15 cellular contexts compared by ENCODE assay signal in the genomic region with DNA sequence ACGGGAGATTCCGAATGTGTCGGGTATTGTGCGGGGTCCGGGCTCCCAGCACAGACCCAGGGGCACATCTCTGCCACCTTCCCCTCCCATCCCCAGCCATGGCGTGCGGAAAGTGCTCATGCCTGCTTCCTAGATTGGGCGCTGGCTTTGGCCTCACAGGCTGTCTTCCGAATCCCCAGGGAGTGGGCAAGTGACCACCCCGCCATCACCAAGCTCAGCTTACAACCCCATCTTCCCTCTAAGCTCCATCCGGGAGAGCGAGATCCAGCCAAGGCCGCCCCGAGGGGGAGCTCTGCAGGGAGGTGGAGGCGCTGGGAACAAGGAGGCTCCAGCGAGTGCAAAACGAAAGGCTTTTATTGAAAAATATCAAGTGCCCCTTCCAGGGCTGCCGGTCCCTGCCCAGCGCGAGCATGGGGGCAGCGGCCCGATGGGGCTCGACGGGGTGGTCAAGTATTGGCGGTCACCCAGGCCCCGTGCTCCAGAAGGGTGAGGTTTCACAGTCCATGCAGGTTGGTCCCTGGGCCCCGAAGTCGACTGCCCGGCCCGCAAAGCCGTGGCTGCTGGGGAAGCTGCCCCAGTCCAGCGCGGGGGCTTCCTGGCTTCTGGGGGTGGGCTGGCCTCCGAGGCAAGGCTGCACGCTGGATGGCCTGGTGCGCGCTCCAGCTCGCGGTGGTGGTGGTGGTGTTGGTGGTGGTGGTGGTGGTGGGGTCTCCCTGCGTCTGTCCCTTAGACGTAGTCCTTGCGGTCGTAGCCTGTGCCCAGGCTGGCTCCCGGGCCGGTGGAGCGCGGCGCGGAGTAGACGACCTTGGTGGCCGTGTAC. TPM values are rescaled to one million over a fixed set of nuclear protein-coding genes. Genes with fewer than 3 reads are reported as not detected.
DNase-seq lines count a peak whose midpoint lies in the region; ATAC-seq, FAIRE-seq and TF ChIP-seq lines count a peak whose summit lies in the region.
"Had no signal": no experiment of that assay in that cellular context is flagged by ENCODE, and none has a peak within 500 bp of the region (broad histone marks: within the 10 kb centered on the region; RNA-seq: fewer than 3 reads in every experiment).

No MANE protein-coding gene starts in this region.

- no peaks in the 10 kb centered on the region for H3K36me3 ChIP-seq in liver (ENCODE audit: control insufficient read depth in 4 of 4, insufficient read depth in 3 of 4, low read depth in 1 of 4, low read length in 3 of 4)
- no peaks in the 10 kb centered on the region for H3K36me3 ChIP-seq in HepG2 (replicated peaks in 1 of 2; ENCODE audit: control insufficient read depth in 1 of 2, insufficient read depth in 2 of 2, low read length in 2 of 2)
- no peaks in the 10 kb centered on the region for H3K36me3 ChIP-seq in astrocyte (ENCODE audit: insufficient read depth, low read length)
- no peaks in the 10 kb centered on the region for H3K36me3 ChIP-seq in mucosa of descending colon (ENCODE audit: low read depth)
- no peaks in the 10 kb centered on the region for H3K36me3 ChIP-seq in CD4-positive, alpha-beta memory T cell (ENCODE audit: insufficient read depth, low read length)
- H3K36me3 ChIP-seq: esophagus muscularis mucosa had no signal

- no peaks in the 10 kb centered on the region for H3K9me3 ChIP-seq in liver (ENCODE audit: control insufficient read depth in 4 of 4, low read length in 3 of 4)
- H3K9me3 ChIP-seq in HepG2 (ENCODE audit: low read length) = no peaks in the 10 kb centered on the region
- no peaks in the 10 kb centered on the region for H3K9me3 ChIP-seq in astrocyte (ENCODE audit: insufficient read depth, low read depth, low read length)
- no peaks in the 10 kb centered on the region for H3K9me3 ChIP-seq in mucosa of descending colon
- no peaks in the 10 kb centered on the region for H3K9me3 ChIP-seq in CD4-positive, alpha-beta memory T cell (ENCODE audit: control insufficient read depth in 1 of 2, low read length in 2 of 2)
- H3K9me3 ChIP-seq: esophagus muscularis mucosa had no signal

- peaks cover 21% of the 10 kb centered on the region for H3K27me3 Mint-ChIP-seq in astrocyte (ENCODE audit: low read depth, unreplicated experiment)
- peaks cover 29 to 36% of the 10 kb centered on the region in 2 donors for H3K27me3 Mint-ChIP-seq in CD4-positive, alpha-beta memory T cell

- TF ChIP-seq RAD21 in liver (IDR thresholded peaks at IDR 0.05) (no peak), HepG2 (CRISPR knock-in tag; IDR thresholded peaks at IDR 0.05) (no peak)

- intact Hi-C loops in HepG2 (cut with micrococcal nuclease; ENCODE audit: unreplicated experiment) = no loop called here
- intact Hi-C loops in mucosa of descending colon (cut with DNase I, micrococcal nuclease) = no loop called here
- intact Hi-C loops in CD4-positive, alpha-beta memory T cell (cut with micrococcal nuclease) = no loop called here

- no peak overlapping the region for H2AFZ ChIP-seq in HepG2 (ENCODE audit: low read length)
- no peak overlapping the region for H2AFZ ChIP-seq in astrocyte (ENCODE audit: low read depth, low read length)

- no peak for DNase-seq in HepG2 (ENCODE audit: low spot score)
- DNase-seq in astrocyte (ENCODE audit: low read depth) = no peak
- peak in 2 of 3 donors; percentile 55 to 57 for DNase-seq in mucosa of descending colon
- DNase-seq in CD4-positive, alpha-beta memory T cell = no peak
- DNase-seq in C1 segment of cervical spinal cord (lab: John Stamatoyannopoulos, UW) = no peak
- DNase-seq: activated CD8-positive, alpha-beta memory T cell treated with anti-CD3 and anti-CD28 coated beads, Interleukin-2, amount 10 ng/mL, durations not matched to agents 7 days and 5 days; immature natural killer cell; NCI-H345 had no signal

- no peak for TF ChIP-seq POLR2A in HepG2 (IDR thresholded peaks at IDR 0.05; ENCODE audit: insufficient read depth in 1 of 2, low read depth in 2 of 2, low read length in 2 of 2)

- H3K27me3 ChIP-seq in liver (ENCODE audit: control insufficient read depth in 4 of 4, insufficient read depth in 4 of 4, low read length in 3 of 4) (no peaks in the 10 kb centered on the region), HepG2 (ENCODE audit: control insufficient read depth in 1 of 2, insufficient read depth in 2 of 2, low read length in 2 of 2) (peaks cover 0 to 2% of the 10 kb centered on the region in 2 experiments; a peak in 2 of 5 replicates), astrocyte (ENCODE audit: insufficient read depth, low read length) (peaks cover 19% of the 10 kb centered on the region)
- H3K27me3 ChIP-seq in CD4-positive, alpha-beta memory T cell (ENCODE audit: insufficient read depth, low read length) = no peaks in the 10 kb centered on the region

- no peak overlapping the region for H3K4me3 Mint-ChIP-seq in astrocyte (ENCODE audit: unreplicated experiment)
- no peak overlapping the region for H3K4me3 Mint-ChIP-seq in CD4-positive, alpha-beta memory T cell
- H3K4me3 Mint-ChIP-seq: activated CD8-positive, alpha-beta memory T cell treated with anti-CD3 and anti-CD28 coated beads, Interleukin-2, amount 10 ng/mL, durations not matched to agents 7 days and 5 days; immature natural killer cell had no signal

- H3K9ac ChIP-seq in liver (ENCODE audit: low read depth in 1 of 2, low read length in 2 of 2) (no peak overlapping the region), HepG2 (ENCODE audit: insufficient read depth, low read depth, low read length) (no peak overlapping the region), astrocyte (ENCODE audit: low read length) (no peak overlapping the region)

- peak overlapping the region; percentile 91 to 94 for H3K27ac ChIP-seq in liver (ENCODE audit: low read depth in 1 of 2, low read length in 2 of 2)
- H3K27ac ChIP-seq in HepG2 (ENCODE audit: extremely low read length, insufficient read depth, low read length) = no peak overlapping the region
- H3K27ac ChIP-seq in astrocyte (ENCODE audit: low read depth, low read length) = no peak overlapping the region
- no peak overlapping the region for H3K27ac ChIP-seq in CD4-positive, alpha-beta memory T cell (ENCODE audit: low read depth, low read length)
- H3K27ac ChIP-seq: esophagus muscularis mucosa had no signal

- H3K4me2 ChIP-seq in HepG2 (ENCODE audit: low read depth, low read length) (no peak overlapping the region), astrocyte (ENCODE audit: low read length) (peak overlapping the region; percentile 19)

- no peaks in the 10 kb centered on the region for H3K4me1 Mint-ChIP-seq in astrocyte (ENCODE audit: low read depth, unreplicated experiment)
- H3K4me1 Mint-ChIP-seq in CD4-positive, alpha-beta memory T cell = peaks cover 3 to 9% (median 4%) of the 10 kb centered on the region in 4 donors
- H3K4me1 Mint-ChIP-seq: activated naive CD4-positive, alpha-beta T cell treated with anti-CD3 and anti-CD28 coated beads, Interleukin-2, amount 50 U/mL, for 24 hours; immature natural killer cell had no signal

- no peak for ATAC-seq in HepG2
- ATAC-seq in mucosa of descending colon = no peak
- ATAC-seq in HG03196 (IDR thresholded peaks at IDR 0.05; ENCODE audit: unreplicated experiment) = no peak
- no peak for ATAC-seq in HG02588 (IDR thresholded peaks at IDR 0.05; ENCODE audit: unreplicated experiment)
- ATAC-seq: activated CD8-positive, alpha-beta memory T cell treated with anti-CD3 and anti-CD28 coated beads, Interleukin-2, amount 10 ng/mL, durations not matched to agents 7 days and 5 days had no signal

- WGBS in liver = 60% methylated on average over 51 of the region's 51 CpGs
- 78% methylated on average over 20 of the region's 51 CpGs for WGBS in HepG2 (ENCODE audit: low lambda C conversion rate)

- CTCF ChIA-PET in HepG2 (lab: Yijun Ruan, JAX; ENCODE audit: low intra/inter-chr PET ratio, low total read pairs) = no interaction called here
- CTCF ChIA-PET in CD4-positive, alpha-beta memory T cell (lab: Charles Lee; ENCODE audit: partially characterized antibody) = no interaction called here

- in situ Hi-C loops in HepG2 (cut with HindIII; ENCODE audit: extremely low pct_ligation_motif_present, low pct_unique_long_range_greater_than_20kb) = no loop called here

- peaks cover 5% of the 10 kb centered on the region for H3K36me3 Mint-ChIP-seq in astrocyte (ENCODE audit: low read depth, unreplicated experiment)
- no peaks in the 10 kb centered on the region for H3K36me3 Mint-ChIP-seq in CD4-positive, alpha-beta memory T cell
- H3K36me3 Mint-ChIP-seq: activated naive CD4-positive, alpha-beta T cell treated with anti-CD3 and anti-CD28 coated beads, Interleukin-2, amount 50 U/mL, for 24 hours; immature natural killer cell had no signal

- H3K27ac Mint-ChIP-seq in astrocyte (ENCODE audit: unreplicated experiment) = no peak overlapping the region
- H3K27ac Mint-ChIP-seq in CD4-positive, alpha-beta memory T cell = no peak overlapping the region
- H3K27ac Mint-ChIP-seq: activated CD8-positive, alpha-beta memory T cell treated with anti-CD3 and anti-CD28 coated beads, Interleukin-2, amount 10 ng/mL, durations not matched to agents 7 days and 5 days; activated naive CD4-positive, alpha-beta T cell treated with anti-CD3 and anti-CD28 coated beads, Interleukin-2, amount 50 U/mL, for 24 hours; immature natural killer cell had no signal

- no peak for TF ChIP-seq EP300 in HepG2 (IDR thresholded peaks at IDR 0.05; ENCODE audit: low read depth in 2 of 2, low read length in 2 of 2)
- no peak for TF ChIP-seq EP300 in HepG2 (CRISPR knock-in tag; IDR thresholded peaks at IDR 0.05; ENCODE audit: borderline replicate concordance)

- FAIRE-seq in HepG2 (lab: Jason Lieb, UNC) = no peak
- FAIRE-seq in astrocyte (lab: Jason Lieb, UNC) = no peak

- no peaks in the 10 kb centered on the region for H4K20me1 ChIP-seq in HepG2 (ENCODE audit: insufficient read depth, low read length)
- peaks cover 4% of the 10 kb centered on the region for H4K20me1 ChIP-seq in astrocyte (ENCODE audit: insufficient read depth, low read length)

- H3K79me2 ChIP-seq in HepG2 (ENCODE audit: insufficient read depth, low read length) (no peaks in the 10 kb centered on the region), astrocyte (ENCODE audit: insufficient read depth, low read length) (no peaks in the 10 kb centered on the region)

- H3K9me3 Mint-ChIP-seq in astrocyte (ENCODE audit: unreplicated experiment) = peaks cover 3% of the 10 kb centered on the region
- H3K9me3 Mint-ChIP-seq in CD4-positive, alpha-beta memory T cell = peaks cover 0 to 5% (median 0%) of the 10 kb centered on the region in 8 donors
- H3K9me3 Mint-ChIP-seq: activated naive CD4-positive, alpha-beta T cell treated with anti-CD3 and anti-CD28 coated beads, Interleukin-2, amount 50 U/mL, for 24 hours; immature natural killer cell had no signal

- H3K4me1 ChIP-seq in liver (ENCODE audit: control insufficient read depth in 4 of 4, insufficient read depth in 4 of 4, low read length in 3 of 4) (peaks cover 16 to 45% (median 35%) of the 10 kb centered on the region in 4 donors), HepG2 (ENCODE audit: insufficient read depth, low read length) (peaks cover 27% of the 10 kb centered on the region), astrocyte (ENCODE audit: insufficient read depth, low read length) (no peaks in the 10 kb centered on the region), mucosa of descending colon (ENCODE audit: low read depth) (peaks cover 7% of the 10 kb centered on the region)
- H3K4me1 ChIP-seq in CD4-positive, alpha-beta memory T cell (ENCODE audit: insufficient read depth, low read length) = peaks cover 9% of the 10 kb centered on the region

- TF ChIP-seq CTCF in liver (IDR thresholded peaks at IDR 0.05; ENCODE audit: low read depth, low read length, missing input control) (no peak), HepG2 (CRISPR knock-in tag; IDR thresholded peaks at IDR 0.05) (no peak), astrocyte (IDR thresholded peaks at IDR 0.05; ENCODE audit: insufficient read depth, low read depth, low read length) (no peak), mucosa of descending colon (IDR thresholded peaks at IDR 0.05) (no peak)

- BruUV-seq in HepG2 (replicated peaks; lab: Mats Ljungman, UMichigan) = no TSS peak

- H3K4me3 ChIP-seq in liver (ENCODE audit: low read depth in 1 of 3, low read length in 3 of 3) (peak overlapping the region in 2 of 3 donors; percentile 68 to 81), HepG2 (replicated peaks in 1 of 3; ENCODE audit: insufficient read depth in 1 of 3, low read depth in 2 of 3, low read length in 3 of 3) (no peak overlapping the region; a peak in 1 of 6 replicates), astrocyte (ENCODE audit: insufficient read depth, low read depth, low read length) (no peak overlapping the region), mucosa of descending colon (peak overlapping the region; percentile 70)
- no peak overlapping the region for H3K4me3 ChIP-seq in CD4-positive, alpha-beta memory T cell (ENCODE audit: low read length in 2 of 2)

- POLR2A ChIA-PET in HepG2 (lab: Yijun Ruan, JAX) = no interaction called here
- POLR2A ChIA-PET in CD4-positive, alpha-beta memory T cell (lab: Charles Lee; ENCODE audit: partially characterized antibody) = no interaction called here

RNA-seq across cellular contexts. Expression of gene CLDN3, which starts 1.2 kb away (rescaled TPM):
- total RNA-seq in liver (10 to 100 TPM in 1 of 2 donors, 1 to 10 TPM in 1; 3.6 to 21.1 TPM), HepG2 (2016; rRNA removed; fragmentation: Illumina TruSeq; extraction: Trizol) (0.31 TPM in 1 of 2 replicates, not detected in the other), astrocyte (0.68 TPM in 1 of 2 replicates, not detected in the other), mucosa of descending colon (100 to 1,000 TPM; 229 to 621 (median 534) TPM)
- polyA plus RNA-seq in liver (10 to 100 TPM; 24.7 to 43.0 TPM), HepG2 (2011; rRNA removed) (0.51 and 0.59 TPM in 2 replicates)
- total RNA-seq in HepG2 (2016; cell fraction: cytosol; rRNA removed; fragmentation: Illumina TruSeq; extraction: Trizol; ENCODE audit: low read depth) = 0.40 TPM in 1 of 2 replicates, not detected in the other
- 0.32 TPM in 1 of 2 replicates, not detected in the other for total RNA-seq in HepG2 (2016; cell fraction: insoluble cytoplasmic fraction; rRNA removed; fragmentation: Illumina TruSeq; extraction: Trizol)
- total RNA-seq in HepG2 (2016; cell fraction: membrane; rRNA removed; fragmentation: Illumina TruSeq; extraction: Trizol) = 0.19 TPM in 1 of 2 replicates, not detected in the other
- 0.40 and 0.50 TPM in 2 replicates for total RNA-seq in HepG2 (2016; cell fraction: nucleus; rRNA removed; fragmentation: Illumina TruSeq; extraction: Trizol)
- 0.59 and 1.2 TPM in 2 replicates for polyA plus RNA-seq in HepG2 (2011; cell fraction: cytosol; rRNA removed)
- 0.71 and 1.2 TPM in 2 replicates for polyA plus RNA-seq in HepG2 (2011; cell fraction: nucleus; rRNA removed)
- 1.0 and 1.2 TPM in 2 replicates for polyA plus RNA-seq in HepG2 (2012)
- 0.24 and 0.34 TPM in 2 replicates for polyA plus RNA-seq in HepG2 (2016; cell fraction: cytosol; fragmentation: Illumina TruSeq; extraction: Trizol; ENCODE audit: low read depth)
- polyA plus RNA-seq in HepG2 (2016; cell fraction: insoluble cytoplasmic fraction; fragmentation: Illumina TruSeq; extraction: Trizol; ENCODE audit: low read depth) = 0.24 and 0.32 TPM in 2 replicates
- 0.38 and 0.39 TPM in 2 replicates for polyA plus RNA-seq in HepG2 (2016; cell fraction: membrane; fragmentation: Illumina TruSeq; extraction: Trizol; ENCODE audit: low read depth)
- polyA plus RNA-seq in HepG2 (2016; cell fraction: nucleus; fragmentation: Illumina TruSeq; extraction: Trizol; ENCODE audit: insufficient read depth, low read depth) = 0.49 and 1.4 TPM in 2 replicates
- 0.26 and 0.98 TPM in 2 replicates for polyA minus RNA-seq in HepG2 (2011; rRNA and poly(A)+ RNA removed; ENCODE audit: low replicate concordance)
- polyA minus RNA-seq in HepG2 (2011; cell fraction: cytosol; rRNA and poly(A)+ RNA removed) = 0.49 and 1.1 TPM in 2 replicates
- polyA minus RNA-seq in HepG2 (2011; cell fraction: nucleus; rRNA and poly(A)+ RNA removed) = not detected in 2 replicates
- total RNA-seq in CD4-positive, alpha-beta memory T cell = not detected
- polyA plus RNA-seq in CD4-positive, alpha-beta memory T cell = not detected
- total RNA-seq: activated CD8-positive, alpha-beta memory T cell treated with anti-CD3 and anti-CD28 coated beads, Interleukin-2, amount 10 ng/mL, durations not matched to agents 7 days and 5 days had no signal
- polyA plus RNA-seq: BJ, immature natural killer cell, neural cell had no signal

RNA-seq across cellular contexts. Expression of gene ABHD11, which starts 30.3 kb away (rescaled TPM):
- 1 to 10 TPM; 5.1 to 5.9 TPM for total RNA-seq in liver
- 1 to 10 TPM; 7.4 to 7.6 TPM for polyA plus RNA-seq in liver
- 6.4 and 7.0 TPM in 2 replicates for total RNA-seq in HepG2 (2016; rRNA removed; fragmentation: Illumina TruSeq; extraction: Trizol)
- 2.5 and 2.8 TPM in 2 replicates for total RNA-seq in HepG2 (2016; cell fraction: cytosol; rRNA removed; fragmentation: Illumina TruSeq; extraction: Trizol; ENCODE audit: low read depth)
- total RNA-seq in HepG2 (2016; cell fraction: insoluble cytoplasmic fraction; rRNA removed; fragmentation: Illumina TruSeq; extraction: Trizol) = 6.2 and 6.4 TPM in 2 replicates
- total RNA-seq in HepG2 (2016; cell fraction: membrane; rRNA removed; fragmentation: Illumina TruSeq; extraction: Trizol) = 3.3 and 3.6 TPM in 2 replicates
- total RNA-seq in HepG2 (2016; cell fraction: nucleus; rRNA removed; fragmentation: Illumina TruSeq; extraction: Trizol) = 4.1 and 4.7 TPM in 2 replicates
- polyA plus RNA-seq in HepG2 (2011; rRNA removed) = 7.1 and 8.1 TPM in 2 replicates
- polyA plus RNA-seq in HepG2 (2011; cell fraction: cytosol; rRNA removed) = 3.7 and 7.1 TPM in 2 replicates
- 10.5 and 11.1 TPM in 2 replicates for polyA plus RNA-seq in HepG2 (2011; cell fraction: nucleus; rRNA removed)
- 2.0 and 3.1 TPM in 2 replicates for polyA plus RNA-seq in HepG2 (2012)
- 1.7 and 1.9 TPM in 2 replicates for polyA plus RNA-seq in HepG2 (2016; cell fraction: cytosol; fragmentation: Illumina TruSeq; extraction: Trizol; ENCODE audit: low read depth)
- polyA plus RNA-seq in HepG2 (2016; cell fraction: insoluble cytoplasmic fraction; fragmentation: Illumina TruSeq; extraction: Trizol; ENCODE audit: low read depth) = 7.3 and 7.9 TPM in 2 replicates
- 1.8 and 2.3 TPM in 2 replicates for polyA plus RNA-seq in HepG2 (2016; cell fraction: membrane; fragmentation: Illumina TruSeq; extraction: Trizol; ENCODE audit: low read depth)
- 8.1 and 14.0 TPM in 2 replicates for polyA plus RNA-seq in HepG2 (2016; cell fraction: nucleus; fragmentation: Illumina TruSeq; extraction: Trizol; ENCODE audit: insufficient read depth, low read depth)
- polyA minus RNA-seq in HepG2 (2011; rRNA and poly(A)+ RNA removed; ENCODE audit: low replicate concordance) = 8.6 and 26.6 TPM in 2 replicates
- 0.89 and 2.6 TPM in 2 replicates for polyA minus RNA-seq in HepG2 (2011; cell fraction: cytosol; rRNA and poly(A)+ RNA removed)
- 6.2 and 11.3 TPM in 2 replicates for polyA minus RNA-seq in HepG2 (2011; cell fraction: nucleus; rRNA and poly(A)+ RNA removed)
- total RNA-seq in astrocyte = 9.3 and 10.8 TPM in 2 replicates
- total RNA-seq in mucosa of descending colon = 100 to 1,000 TPM in 1 of 3 donors, 10 to 100 TPM in 2; 55.3 to 115 (median 97.3) TPM
- total RNA-seq in CD4-positive, alpha-beta memory T cell = 10 to 100 TPM; 22.3 to 23.9 TPM
- polyA plus RNA-seq in CD4-positive, alpha-beta memory T cell = 10 to 100 TPM in 1 of 2 donors, 1 to 10 TPM in 1; 7.4 to 13.1 TPM

RNA-seq across cellular contexts. Expression of gene STX1A, which starts 49.4 kb away (rescaled TPM):
- 1 to 10 TPM in 1 of 2 donors, under 1 TPM in 1; 0.79 to 1.9 TPM for total RNA-seq in liver
- polyA plus RNA-seq in liver = 1 to 10 TPM in 1 of 2 donors, under 1 TPM in 1; 0.49 to 1.4 TPM
- 2.9 and 6.1 TPM in 2 replicates for total RNA-seq in HepG2 (2016; rRNA removed; fragmentation: Illumina TruSeq; extraction: Trizol)
- 1.3 and 1.8 TPM in 2 replicates for total RNA-seq in HepG2 (2016; cell fraction: cytosol; rRNA removed; fragmentation: Illumina TruSeq; extraction: Trizol; ENCODE audit: low read depth)
- 3.3 and 5.7 TPM in 2 replicates for total RNA-seq in HepG2 (2016; cell fraction: insoluble cytoplasmic fraction; rRNA removed; fragmentation: Illumina TruSeq; extraction: Trizol)
- 2.4 and 4.1 TPM in 2 replicates for total RNA-seq in HepG2 (2016; cell fraction: membrane; rRNA removed; fragmentation: Illumina TruSeq; extraction: Trizol)
- 6.6 and 10.3 TPM in 2 replicates for total RNA-seq in HepG2 (2016; cell fraction: nucleus; rRNA removed; fragmentation: Illumina TruSeq; extraction: Trizol)
- 12.2 and 14.8 TPM in 2 replicates for polyA plus RNA-seq in HepG2 (2011; rRNA removed)
- polyA plus RNA-seq in HepG2 (2011; cell fraction: cytosol; rRNA removed) = 5.3 and 6.0 TPM in 2 replicates
- 75.2 and 75.4 TPM in 2 replicates for polyA plus RNA-seq in HepG2 (2011; cell fraction: nucleus; rRNA removed)
- polyA plus RNA-seq in HepG2 (2012) = 8.5 and 18.8 TPM in 2 replicates
- 0.94 and 1.4 TPM in 2 replicates for polyA plus RNA-seq in HepG2 (2016; cell fraction: cytosol; fragmentation: Illumina TruSeq; extraction: Trizol; ENCODE audit: low read depth)
- 3.1 and 4.5 TPM in 2 replicates for polyA plus RNA-seq in HepG2 (2016; cell fraction: insoluble cytoplasmic fraction; fragmentation: Illumina TruSeq; extraction: Trizol; ENCODE audit: low read depth)
- 2.3 and 2.5 TPM in 2 replicates for polyA plus RNA-seq in HepG2 (2016; cell fraction: membrane; fragmentation: Illumina TruSeq; extraction: Trizol; ENCODE audit: low read depth)
- polyA plus RNA-seq in HepG2 (2016; cell fraction: nucleus; fragmentation: Illumina TruSeq; extraction: Trizol; ENCODE audit: insufficient read depth, low read depth) = 26.8 and 37.4 TPM in 2 replicates
- polyA minus RNA-seq in HepG2 (2011; rRNA and poly(A)+ RNA removed; ENCODE audit: low replicate concordance) = 5.2 and 10.7 TPM in 2 replicates
- polyA minus RNA-seq in HepG2 (2011; cell fraction: cytosol; rRNA and poly(A)+ RNA removed) = 1.7 and 3.1 TPM in 2 replicates
- 12.8 and 13.4 TPM in 2 replicates for polyA minus RNA-seq in HepG2 (2011; cell fraction: nucleus; rRNA and poly(A)+ RNA removed)
- total RNA-seq in astrocyte = 15.0 and 19.7 TPM in 2 replicates
- total RNA-seq in mucosa of descending colon = 10 to 100 TPM in 1 of 3 donors, 1 to 10 TPM in 2; 5.2 to 23.9 (median 6.1) TPM
- 1 to 10 TPM; 7.5 to 8.3 TPM for total RNA-seq in CD4-positive, alpha-beta memory T cell
- 1 to 10 TPM; 1.2 to 3.3 TPM for polyA plus RNA-seq in CD4-positive, alpha-beta memory T cell

Comparison
In these comparisons a context has a peak if more than half of its experiments do, and no peak if none do; other contexts are left out.
1. H3K27ac ChIP-seq: peak in liver (2 of 2); none in HepG2 (single experiment), astrocyte (single experiment) and CD4-positive, alpha-beta memory T cell (single experiment).
2. H3K4me3 ChIP-seq: peak in liver (2 of 3) and mucosa of descending colon (single experiment); none in HepG2 (0 of 3), astrocyte (single experiment) and CD4-positive, alpha-beta memory T cell (0 of 2).
3. DNase-seq: peak in mucosa of descending colon (2 of 3); none in HepG2 (single experiment), astrocyte (single experiment), CD4-positive, alpha-beta memory T cell (0 of 5) and C1 segment of cervical spinal cord (0 of 14).
4. RNA of gene CLDN3, which starts 1.2 kb away (total RNA-seq): 229 to 621 TPM in mucosa of descending colon; 3.6 to 21.1 TPM in liver, 0.68 TPM in astrocyte, 0.19 to 0.50 TPM in HepG2 and not detected in CD4-positive, alpha-beta memory T cell; every median in the first group is over 10 times any median in the second.